ENCODE assay signal across 18 cellular contexts in genomic region chr1:224501836-224502235, GRCh38.
DNase-seq lines count a peak whose midpoint lies in the region; ATAC-seq and TF ChIP-seq lines count a peak whose summit lies in the region.
"Had no signal": no experiment of that assay in that cellular context is flagged by ENCODE, and none has a peak within 500 bp of the region (broad histone marks: within the 10 kb centered on the region; RNA-seq: fewer than 3 reads in every experiment).

No MANE protein-coding gene starts in this region.

- DNase-seq in HuH-7 (ENCODE audit: low spot score), result no peak
- DNase-seq in aorta, result no peak
- DNase-seq in smooth muscle cell (lab: John Stamatoyannopoulos, UW; ENCODE audit: unreplicated experiment), result no peak
- no peak for DNase-seq in activated gamma-delta T cell treated with Interleukin-2 at 50 U/mL for 16 hours
- DNase-seq: activated CD4-positive, alpha-beta T cell treated with anti-CD3 and anti-CD28 coated beads for 36 hours; activated naive CD8-positive, alpha-beta T cell treated with anti-CD3 and anti-CD28 coated beads for 36 hours; activated T-cell treated with anti-CD3 and anti-CD28 coated beads, Interleukin-2, amount 50 U/mL, for 24 hours; GM23248; head of caudate nucleus; NCI-H2171; stimulated activated CD4-positive, alpha-beta T cell treated with anti-CD3 and anti-CD28 coated beads, Interleukin-2, amount 100 ng/mL, for 24 hours; T-helper 17 cell had no signal

- H3K36me3 ChIP-seq in HEK293 (ENCODE audit: control insufficient read depth in 2 of 2, insufficient read depth in 1 of 2, low read length in 2 of 2) (no peaks in the 10 kb centered on the region), iPS-15b (ENCODE audit: control insufficient read depth, insufficient read depth, low read length) (no peaks in the 10 kb centered on the region), aorta (ENCODE audit: control insufficient read depth in 1 of 2, insufficient read depth in 2 of 2, low read length in 1 of 2) (no peaks in the 10 kb centered on the region), smooth muscle cell (ENCODE audit: low read depth) (no peaks in the 10 kb centered on the region)
- H3K36me3 ChIP-seq: tibial nerve had no signal

- no peaks in the 10 kb centered on the region for H3K27me3 ChIP-seq in iPS-15b (ENCODE audit: control insufficient read depth, insufficient read depth, low read length)
- H3K27me3 ChIP-seq in aorta (ENCODE audit: control insufficient read depth in 1 of 2, insufficient read depth in 2 of 2, low read length in 1 of 2), result no peaks in the 10 kb centered on the region
- no peaks in the 10 kb centered on the region for H3K27me3 ChIP-seq in smooth muscle cell (ENCODE audit: low read depth)
- H3K27me3 ChIP-seq: tibial nerve had no signal

- H3K4me3 ChIP-seq in HEK293 (ENCODE audit: low read depth, low read length) (no peak overlapping the region), iPS-15b (ENCODE audit: low read depth, low read length) (no peak overlapping the region), skin epidermis (no peak overlapping the region), aorta (ENCODE audit: low read length in 2 of 2) (no peak overlapping the region), smooth muscle cell (no peak overlapping the region)
- H3K4me3 ChIP-seq: GM23248, tibial nerve had no signal

- H4K20me1 ChIP-seq in smooth muscle cell (ENCODE audit: low read depth), result no peaks in the 10 kb centered on the region

- CTCF ChIA-PET in HEK293 (lab: Yijun Ruan, JAX), result interaction anchor here (0.6 to 5.5 kb wide), 3 partner anchors 12 to 421 kb away, joined by 3 to 50 read pairs (median 4); no protein-coding TSS in a partner anchor

- H3F3A ChIP-seq in smooth muscle cell (ENCODE audit: low read depth), result peaks cover 26% of the 10 kb centered on the region

- H3K9me3 ChIP-seq in HEK293 (ENCODE audit: control insufficient read depth, insufficient read depth, low read depth, low read length) (no peaks in the 10 kb centered on the region), iPS-15b (ENCODE audit: control insufficient read depth, insufficient read depth, low read length) (peaks cover 2% of the 10 kb centered on the region), aorta (ENCODE audit: control insufficient read depth, low read length) (no peaks in the 10 kb centered on the region), smooth muscle cell (replicated peaks; ENCODE audit: low read depth) (no peaks in the 10 kb centered on the region)

- H3K4me2 ChIP-seq in smooth muscle cell, result no peak overlapping the region

- TF ChIP-seq CTCF in HEK293 (tag by site-specific recombination; IDR thresholded peaks at IDR 0.05), result no peak
- TF ChIP-seq CTCF in VCaP (conservative IDR thresholded peaks at IDR 0.05), result no peak
- no peak for TF ChIP-seq CTCF in smooth muscle cell (IDR thresholded peaks at IDR 0.05; ENCODE audit: borderline replicate concordance, insufficient read depth, poor library complexity, severe bottlenecking)

- POLR2A ChIA-PET in HEK293 (lab: Yijun Ruan, JAX), result interaction anchor here (1.4 kb wide), 1 partner anchor 67 kb away, joined by 8 read pairs; the partner anchor contains the start of gene WDR26

- H2AFZ ChIP-seq in smooth muscle cell (ENCODE audit: low read depth), result no peak overlapping the region
- H2AFZ ChIP-seq: GM23248 had no signal

- peak overlapping the region; percentile 84; the same call in 1 of the 2 replicates for H3K27ac ChIP-seq in HEK293 (ENCODE audit: extremely low read depth, low read depth, low read length)
- H3K27ac ChIP-seq in VCaP, result peak overlapping the region; percentile 94
- H3K27ac ChIP-seq in skin epidermis, result peak overlapping the region in 19 of 21 experiments; percentile 61 to 90 (median 76)
- H3K27ac ChIP-seq in aorta (ENCODE audit: low read depth in 1 of 2, low read length in 2 of 2), result peak overlapping the region in 1 of 2 donors; percentile 32
- H3K27ac ChIP-seq in smooth muscle cell (ENCODE audit: low read depth), result no peak overlapping the region
- H3K27ac ChIP-seq: GM23248 had no signal

- H3K79me2 ChIP-seq in smooth muscle cell (ENCODE audit: low read depth), result no peaks in the 10 kb centered on the region

- peak overlapping the region; percentile 28 for H3K9ac ChIP-seq in iPS-15b (ENCODE audit: low read depth, low read length)
- no peak overlapping the region for H3K9ac ChIP-seq in smooth muscle cell (ENCODE audit: low read depth)
- H3K9ac ChIP-seq: GM23248 had no signal

- ATAC-seq in aorta (ENCODE audit: low FRiP score), result no peak
- ATAC-seq: activated CD4-positive, alpha-beta T cell treated with anti-CD3 and anti-CD28 coated beads for 36 hours; Right ventricle myocardium inferior; T-helper 17 cell had no signal

- H3K4me1 ChIP-seq in HEK293 (ENCODE audit: control insufficient read depth, insufficient read depth, low read length), result peaks cover 22% of the 10 kb centered on the region
- peaks cover 41% of the 10 kb centered on the region for H3K4me1 ChIP-seq in iPS-15b (ENCODE audit: control insufficient read depth, insufficient read depth, low read length)
- H3K4me1 ChIP-seq in aorta (ENCODE audit: control insufficient read depth in 1 of 2, insufficient read depth in 2 of 2, low read length in 2 of 2), result no peaks in the 10 kb centered on the region
- peaks cover 53% of the 10 kb centered on the region for H3K4me1 ChIP-seq in smooth muscle cell (ENCODE audit: low read depth)

- 97 to 99% methylated on average over 4 of the region's 4 CpGs for WGBS in aorta, 2 donors
- 98% methylated on average over 4 of the region's 4 CpGs for WGBS in smooth muscle cell (ENCODE audit: low lambda C conversion rate)

- intact Hi-C loops in aorta (cut with DNase I), result no loop called here

TF ChIP-seq in HEK293, 187 proteins besides CTCF, POLR2A, EP300 and RAD21 (continues in another document):
- TF ChIP-seq GLI4 (tag by site-specific recombination; IDR thresholded peaks at IDR 0.05) (no peak), TSHZ1 (tag by site-specific recombination; IDR thresholded peaks at IDR 0.05; ENCODE audit: borderline replicate concordance) (no peak), ZNF558 (tag by site-specific recombination; IDR thresholded peaks at IDR 0.05) (no peak), INSM2 (tag by site-specific recombination; IDR thresholded peaks at IDR 0.05) (no peak), FEZF1 (tag by site-specific recombination; IDR thresholded peaks at IDR 0.05) (no peak), ZNF510 (tag by site-specific recombination; IDR thresholded peaks at IDR 0.05; ENCODE audit: insufficient replicate concordance) (no peak), ZNF701 (tag by site-specific recombination; IDR thresholded peaks at IDR 0.05) (no peak), KLF8 (tag by site-specific recombination; IDR thresholded peaks at IDR 0.05) (no peak), ZNF423 (tag by site-specific recombination; IDR thresholded peaks at IDR 0.05) (no peak), HIC1 (tag by site-specific recombination; IDR thresholded peaks at IDR 0.05) (no peak)
